ENCODE assay signal across 8 cellular contexts in genomic region chr13:33110713-33111413, GRCh38.
DNase-seq lines count a peak whose midpoint lies in the region; ATAC-seq and TF ChIP-seq lines count a peak whose summit lies in the region.

No MANE protein-coding gene starts in this region.

- H3K36me3 ChIP-seq in thyroid gland: peaks cover 61 to 75% of the 10 kb centered on the region in 2 donors

- no peaks in the 10 kb centered on the region for H3K9me3 ChIP-seq in thyroid gland

- H3K4me3 Mint-ChIP-seq in T-helper 2 cell treated with Interferon-gamma antibody and Interleukin-4, amounts not matched to agents 5 μg/mL and 100 μg/mL, for 36 hours: no peak overlapping the region

- intact Hi-C loops in left cardiac atrium (cut with DNase I) (no loop called here), thyroid gland (cut with DNase I) (no loop called here)

- ATAC-seq in HG03558 (IDR thresholded peaks at IDR 0.05; ENCODE audit: extremely low read depth, unreplicated experiment): peak; percentile 25
- ATAC-seq in left cardiac atrium: peak; percentile 66 to 67

- peak overlapping the region in 2 of 3 donors; percentile 5 to 20 for H3K27ac ChIP-seq in thyroid gland

- H3K27ac Mint-ChIP-seq in T-helper 2 cell treated with Interferon-gamma antibody and Interleukin-4, amounts not matched to agents 5 μg/mL and 100 μg/mL, for 36 hours: no peak overlapping the region

- H3K4me1 ChIP-seq in thyroid gland: peaks cover 0 to 21% of the 10 kb centered on the region in 2 donors

- no peaks in the 10 kb centered on the region for H3K9me3 Mint-ChIP-seq in T-helper 2 cell treated with Interferon-gamma antibody and Interleukin-4, amounts not matched to agents 5 μg/mL and 100 μg/mL, for 36 hours

- TF ChIP-seq CTCF in thyroid gland (IDR thresholded peaks at IDR 0.05): no peak

- no peaks in the 10 kb centered on the region for H3K4me1 Mint-ChIP-seq in T-helper 2 cell treated with Interferon-gamma antibody and Interleukin-4, amounts not matched to agents 5 μg/mL and 100 μg/mL, for 36 hours (ENCODE audit: low read depth)

- H3K27me3 ChIP-seq in thyroid gland: no peaks in the 10 kb centered on the region

- in situ Hi-C loops in KBM-7 (cut with MboI; ENCODE audit: low pct_unique_long_range_greater_than_20kb, low sequenced_read_pairs): no loop called here

- WGBS in thyroid gland, 2 donors: 68 to 72% methylated on average over 14 of the region's 14 CpGs

- TF ChIP-seq POLR2A in thyroid gland (IDR thresholded peaks at IDR 0.05): no peak

- DNase-seq in GM19238 (ENCODE audit: insufficient read length, low spot score) (peak; percentile 15), left cardiac atrium (peak; percentile 72), thyroid gland (no peak), NCI-H2107 treated with DMSO at 0.1 percent for 48 hours (lab: John Stamatoyannopoulos, UW; ENCODE audit: unreplicated experiment) (no peak), KBM-7 (no peak), NCI-H82 treated with DMSO at 0.1 percent for 48 hours (lab: John Stamatoyannopoulos, UW; ENCODE audit: unreplicated experiment) (no peak)
- no peak for DNase-seq in T-helper 2 cell treated with Interferon-gamma antibody and Interleukin-4, amounts not matched to agents 5 μg/mL and 100 μg/mL, for 36 hours (ENCODE audit: low spot score)

- H3K27me3 Mint-ChIP-seq in T-helper 2 cell treated with Interferon-gamma antibody and Interleukin-4, amounts not matched to agents 5 μg/mL and 100 μg/mL, for 36 hours (ENCODE audit: low read depth): peaks cover under 1% of the 10 kb centered on the region

- H3K36me3 Mint-ChIP-seq in T-helper 2 cell treated with Interferon-gamma antibody and Interleukin-4, amounts not matched to agents 5 μg/mL and 100 μg/mL, for 36 hours (ENCODE audit: low read depth): no peaks in the 10 kb centered on the region

- H3K4me3 ChIP-seq in thyroid gland (replicated peaks in 1 of 3): no peak overlapping the region

Comparison
In these comparisons a context has a peak if more than half of its experiments do, and no peak if none do; other contexts are left out.
1. DNase-seq: peak in GM19238 (single experiment) and left cardiac atrium (single experiment); none in thyroid gland (0 of 2), NCI-H2107 treated with DMSO at 0.1 percent for 48 hours (single experiment), KBM-7 (single experiment), T-helper 2 cell treated with Interferon-gamma antibody and Interleukin-4, amounts not matched to agents 5 μg/mL and 100 μg/mL, for 36 hours (single experiment) and NCI-H82 treated with DMSO at 0.1 percent for 48 hours (single experiment).